Comparison of ENCODE assay signal across 1 cellular context in the genomic region with DNA sequence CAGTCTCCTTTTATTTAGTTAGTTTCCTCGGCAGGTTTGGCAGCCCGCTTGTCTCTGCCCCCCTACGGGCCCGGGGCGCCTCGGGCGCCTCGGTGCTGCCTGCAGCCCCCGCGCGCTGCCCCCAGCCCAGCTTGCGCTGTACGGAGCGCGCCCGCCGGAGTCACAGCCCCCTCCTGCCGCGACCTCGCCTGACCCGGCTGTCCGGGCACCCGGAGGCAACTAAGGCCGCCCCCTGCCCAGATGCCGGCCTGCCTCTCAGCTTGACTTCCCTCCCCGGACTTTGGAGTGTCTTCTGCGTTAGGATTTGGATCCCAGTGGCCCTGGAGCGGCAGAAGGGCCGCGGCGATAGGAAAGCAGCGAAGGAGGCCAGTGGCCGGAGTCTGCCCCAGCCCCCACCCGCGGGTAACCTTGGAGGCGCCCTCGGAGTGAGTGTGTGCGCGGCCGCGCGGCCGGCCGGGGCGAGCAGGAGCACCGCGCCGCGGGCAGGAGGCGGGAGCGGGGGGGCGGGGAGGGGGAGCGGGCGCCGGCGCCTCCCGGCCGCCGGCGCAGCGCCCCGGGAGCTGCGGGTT.
A peak's percentile ranks its signal among the peaks of the same experiment; 100 is the strongest.
TF ChIP-seq lines count a peak whose summit lies in the region.

No MANE protein-coding gene starts in this region.

TF ChIP-seq in HepG2, 621 proteins besides CTCF, POLR2A, EP300 and RAD21 (continues in another document):
- TF ChIP-seq, protein P1, sequence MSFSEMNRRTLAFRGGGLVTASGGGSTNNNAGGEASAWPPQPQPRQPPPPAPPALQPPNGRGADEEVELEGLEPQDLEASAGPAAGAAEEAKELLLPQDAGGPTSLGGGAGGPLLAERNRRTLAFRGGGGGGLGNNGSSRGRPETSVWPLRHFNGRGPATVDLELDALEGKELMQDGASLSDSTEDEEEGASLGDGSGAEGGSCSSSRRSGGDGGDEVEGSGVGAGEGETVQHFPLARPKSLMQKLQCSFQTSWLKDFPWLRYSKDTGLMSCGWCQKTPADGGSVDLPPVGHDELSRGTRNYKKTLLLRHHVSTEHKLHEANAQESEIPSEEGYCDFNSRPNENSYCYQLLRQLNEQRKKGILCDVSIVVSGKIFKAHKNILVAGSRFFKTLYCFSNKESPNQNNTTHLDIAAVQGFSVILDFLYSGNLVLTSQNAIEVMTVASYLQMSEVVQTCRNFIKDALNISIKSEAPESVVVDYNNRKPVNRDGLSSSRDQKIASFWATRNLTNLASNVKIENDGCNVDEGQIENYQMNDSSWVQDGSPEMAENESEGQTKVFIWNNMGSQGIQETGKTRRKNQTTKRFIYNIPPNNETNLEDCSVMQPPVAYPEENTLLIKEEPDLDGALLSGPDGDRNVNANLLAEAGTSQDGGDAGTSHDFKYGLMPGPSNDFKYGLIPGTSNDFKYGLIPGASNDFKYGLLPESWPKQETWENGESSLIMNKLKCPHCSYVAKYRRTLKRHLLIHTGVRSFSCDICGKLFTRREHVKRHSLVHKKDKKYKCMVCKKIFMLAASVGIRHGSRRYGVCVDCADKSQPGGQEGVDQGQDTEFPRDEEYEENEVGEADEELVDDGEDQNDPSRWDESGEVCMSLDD (CRISPR knock-in tag; IDR thresholded peaks at IDR 0.05; ENCODE audit: borderline replicate concordance) = no peak
- TF ChIP-seq YEATS4 (CRISPR knock-in tag; IDR thresholded peaks at IDR 0.05; ENCODE audit: borderline replicate concordance) (peak; percentile 46; the same call in 1 of the 2 replicates), GATA4 (IDR thresholded peaks at IDR 0.05; ENCODE audit: borderline replicate concordance, low read depth) (no peak), NR2F1 (CRISPR knock-in tag; IDR thresholded peaks at IDR 0.05) (0 out of 4 replicates have a peak, but pooled peaks of 1 of the 2 experiments have one; percentile 29), MEF2D (CRISPR knock-in tag; IDR thresholded peaks at IDR 0.05) (no peak), AGO2 (optimal IDR thresholded peaks at IDR 0.05; ENCODE audit: low read depth, low read length) (peak; percentile 86), ZNF782 (CRISPR knock-in tag; IDR thresholded peaks at IDR 0.05; ENCODE audit: borderline replicate concordance) (no peak), RFX1 (IDR thresholded peaks at IDR 0.05) (no peak), TCF7L2 (IDR thresholded peaks at IDR 0.05; ENCODE audit: low read depth, low read length) (no peak), SRSF1 (optimal IDR thresholded peaks at IDR 0.05; ENCODE audit: low read depth, low read length) (peak; percentile 60), SKI (IDR thresholded peaks at IDR 0.05; ENCODE audit: partially characterized antibody) (peak; percentile 30), NFIC (IDR thresholded peaks at IDR 0.05; ENCODE audit: low read length) (no peak), CCAR2 (optimal IDR thresholded peaks at IDR 0.05; ENCODE audit: low read depth, low read length) (no peak), ATAD3A (CRISPR knock-in tag; IDR thresholded peaks at IDR 0.05) (no peak), ZNF672 (CRISPR knock-in tag; IDR thresholded peaks at IDR 0.05) (no peak), ZFY (CRISPR knock-in tag; IDR thresholded peaks at IDR 0.05) (peak; percentile 84), ZNF615 (CRISPR knock-in tag; IDR thresholded peaks at IDR 0.05; ENCODE audit: borderline replicate concordance) (no peak), BHLHE40 (IDR thresholded peaks at IDR 0.05; ENCODE audit: low read length) (0 out of 2 replicates have a peak, but pooled peaks have one; percentile 8), ZNF331 (CRISPR knock-in tag; IDR thresholded peaks at IDR 0.05) (peak; percentile 12; the same call in 1 of the 2 replicates), CC2D1A (CRISPR knock-in tag; IDR thresholded peaks at IDR 0.05) (no peak), U2AF1 (optimal IDR thresholded peaks at IDR 0.05; ENCODE audit: low read depth, low read length) (no peak), ZBTB7A (CRISPR knock-in tag; IDR thresholded peaks at IDR 0.05) (peak; percentile 87), ZNF260 (CRISPR knock-in tag; IDR thresholded peaks at IDR 0.05; ENCODE audit: borderline replicate concordance, low read depth) (no peak), ZNF235 (CRISPR knock-in tag; IDR thresholded peaks at IDR 0.05; ENCODE audit: borderline replicate concordance) (no peak), CHD2 (IDR thresholded peaks at IDR 0.05; ENCODE audit: low read depth, low read length) (0 out of 2 replicates have a peak, but pooled peaks have one; percentile 20), HNRNPK (IDR thresholded peaks at IDR 0.05; ENCODE audit: low read depth, low read length, poor library complexity, severe bottlenecking) (no peak), PHF5A (CRISPR knock-in tag; IDR thresholded peaks at IDR 0.05; ENCODE audit: low read depth, unreplicated experiment) (no peak), NBN (conservative IDR thresholded peaks at IDR 0.05) (no peak), KDM2A (CRISPR knock-in tag; IDR thresholded peaks at IDR 0.05; ENCODE audit: borderline replicate concordance, low read depth) (peak; percentile 63; the same call in 1 of the 2 replicates), ZC3H13 (CRISPR knock-in tag; IDR thresholded peaks at IDR 0.05) (peak; percentile 25; the same call in 1 of the 2 replicates)
- TF ChIP-seq, protein P2, sequence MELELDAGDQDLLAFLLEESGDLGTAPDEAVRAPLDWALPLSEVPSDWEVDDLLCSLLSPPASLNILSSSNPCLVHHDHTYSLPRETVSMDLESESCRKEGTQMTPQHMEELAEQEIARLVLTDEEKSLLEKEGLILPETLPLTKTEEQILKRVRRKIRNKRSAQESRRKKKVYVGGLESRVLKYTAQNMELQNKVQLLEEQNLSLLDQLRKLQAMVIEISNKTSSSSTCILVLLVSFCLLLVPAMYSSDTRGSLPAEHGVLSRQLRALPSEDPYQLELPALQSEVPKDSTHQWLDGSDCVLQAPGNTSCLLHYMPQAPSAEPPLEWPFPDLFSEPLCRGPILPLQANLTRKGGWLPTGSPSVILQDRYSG (CRISPR knock-in tag; IDR thresholded peaks at IDR 0.05) = no peak
- TF ChIP-seq, protein P3, sequence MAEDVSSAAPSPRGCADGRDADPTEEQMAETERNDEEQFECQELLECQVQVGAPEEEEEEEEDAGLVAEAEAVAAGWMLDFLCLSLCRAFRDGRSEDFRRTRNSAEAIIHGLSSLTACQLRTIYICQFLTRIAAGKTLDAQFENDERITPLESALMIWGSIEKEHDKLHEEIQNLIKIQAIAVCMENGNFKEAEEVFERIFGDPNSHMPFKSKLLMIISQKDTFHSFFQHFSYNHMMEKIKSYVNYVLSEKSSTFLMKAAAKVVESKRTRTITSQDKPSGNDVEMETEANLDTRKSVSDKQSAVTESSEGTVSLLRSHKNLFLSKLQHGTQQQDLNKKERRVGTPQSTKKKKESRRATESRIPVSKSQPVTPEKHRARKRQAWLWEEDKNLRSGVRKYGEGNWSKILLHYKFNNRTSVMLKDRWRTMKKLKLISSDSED (CRISPR knock-in tag; IDR thresholded peaks at IDR 0.05) = no peak
- TF ChIP-seq, protein P4, sequence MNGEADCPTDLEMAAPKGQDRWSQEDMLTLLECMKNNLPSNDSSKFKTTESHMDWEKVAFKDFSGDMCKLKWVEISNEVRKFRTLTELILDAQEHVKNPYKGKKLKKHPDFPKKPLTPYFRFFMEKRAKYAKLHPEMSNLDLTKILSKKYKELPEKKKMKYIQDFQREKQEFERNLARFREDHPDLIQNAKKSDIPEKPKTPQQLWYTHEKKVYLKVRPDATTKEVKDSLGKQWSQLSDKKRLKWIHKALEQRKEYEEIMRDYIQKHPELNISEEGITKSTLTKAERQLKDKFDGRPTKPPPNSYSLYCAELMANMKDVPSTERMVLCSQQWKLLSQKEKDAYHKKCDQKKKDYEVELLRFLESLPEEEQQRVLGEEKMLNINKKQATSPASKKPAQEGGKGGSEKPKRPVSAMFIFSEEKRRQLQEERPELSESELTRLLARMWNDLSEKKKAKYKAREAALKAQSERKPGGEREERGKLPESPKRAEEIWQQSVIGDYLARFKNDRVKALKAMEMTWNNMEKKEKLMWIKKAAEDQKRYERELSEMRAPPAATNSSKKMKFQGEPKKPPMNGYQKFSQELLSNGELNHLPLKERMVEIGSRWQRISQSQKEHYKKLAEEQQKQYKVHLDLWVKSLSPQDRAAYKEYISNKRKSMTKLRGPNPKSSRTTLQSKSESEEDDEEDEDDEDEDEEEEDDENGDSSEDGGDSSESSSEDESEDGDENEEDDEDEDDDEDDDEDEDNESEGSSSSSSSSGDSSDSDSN (CRISPR knock-in tag; IDR thresholded peaks at IDR 0.05) = peak; percentile 85; the same call in 1 of the 2 replicates
- TF ChIP-seq, protein P5, sequence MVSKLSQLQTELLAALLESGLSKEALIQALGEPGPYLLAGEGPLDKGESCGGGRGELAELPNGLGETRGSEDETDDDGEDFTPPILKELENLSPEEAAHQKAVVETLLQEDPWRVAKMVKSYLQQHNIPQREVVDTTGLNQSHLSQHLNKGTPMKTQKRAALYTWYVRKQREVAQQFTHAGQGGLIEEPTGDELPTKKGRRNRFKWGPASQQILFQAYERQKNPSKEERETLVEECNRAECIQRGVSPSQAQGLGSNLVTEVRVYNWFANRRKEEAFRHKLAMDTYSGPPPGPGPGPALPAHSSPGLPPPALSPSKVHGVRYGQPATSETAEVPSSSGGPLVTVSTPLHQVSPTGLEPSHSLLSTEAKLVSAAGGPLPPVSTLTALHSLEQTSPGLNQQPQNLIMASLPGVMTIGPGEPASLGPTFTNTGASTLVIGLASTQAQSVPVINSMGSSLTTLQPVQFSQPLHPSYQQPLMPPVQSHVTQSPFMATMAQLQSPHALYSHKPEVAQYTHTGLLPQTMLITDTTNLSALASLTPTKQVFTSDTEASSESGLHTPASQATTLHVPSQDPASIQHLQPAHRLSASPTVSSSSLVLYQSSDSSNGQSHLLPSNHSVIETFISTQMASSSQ (IDR thresholded peaks at IDR 0.05; ENCODE audit: low read depth) = no peak
- TF ChIP-seq, protein P5 (CRISPR knock-in tag; IDR thresholded peaks at IDR 0.05; ENCODE audit: borderline replicate concordance) = no peak; the same call in 1 of the 2 replicates
- TF ChIP-seq, protein P6, sequence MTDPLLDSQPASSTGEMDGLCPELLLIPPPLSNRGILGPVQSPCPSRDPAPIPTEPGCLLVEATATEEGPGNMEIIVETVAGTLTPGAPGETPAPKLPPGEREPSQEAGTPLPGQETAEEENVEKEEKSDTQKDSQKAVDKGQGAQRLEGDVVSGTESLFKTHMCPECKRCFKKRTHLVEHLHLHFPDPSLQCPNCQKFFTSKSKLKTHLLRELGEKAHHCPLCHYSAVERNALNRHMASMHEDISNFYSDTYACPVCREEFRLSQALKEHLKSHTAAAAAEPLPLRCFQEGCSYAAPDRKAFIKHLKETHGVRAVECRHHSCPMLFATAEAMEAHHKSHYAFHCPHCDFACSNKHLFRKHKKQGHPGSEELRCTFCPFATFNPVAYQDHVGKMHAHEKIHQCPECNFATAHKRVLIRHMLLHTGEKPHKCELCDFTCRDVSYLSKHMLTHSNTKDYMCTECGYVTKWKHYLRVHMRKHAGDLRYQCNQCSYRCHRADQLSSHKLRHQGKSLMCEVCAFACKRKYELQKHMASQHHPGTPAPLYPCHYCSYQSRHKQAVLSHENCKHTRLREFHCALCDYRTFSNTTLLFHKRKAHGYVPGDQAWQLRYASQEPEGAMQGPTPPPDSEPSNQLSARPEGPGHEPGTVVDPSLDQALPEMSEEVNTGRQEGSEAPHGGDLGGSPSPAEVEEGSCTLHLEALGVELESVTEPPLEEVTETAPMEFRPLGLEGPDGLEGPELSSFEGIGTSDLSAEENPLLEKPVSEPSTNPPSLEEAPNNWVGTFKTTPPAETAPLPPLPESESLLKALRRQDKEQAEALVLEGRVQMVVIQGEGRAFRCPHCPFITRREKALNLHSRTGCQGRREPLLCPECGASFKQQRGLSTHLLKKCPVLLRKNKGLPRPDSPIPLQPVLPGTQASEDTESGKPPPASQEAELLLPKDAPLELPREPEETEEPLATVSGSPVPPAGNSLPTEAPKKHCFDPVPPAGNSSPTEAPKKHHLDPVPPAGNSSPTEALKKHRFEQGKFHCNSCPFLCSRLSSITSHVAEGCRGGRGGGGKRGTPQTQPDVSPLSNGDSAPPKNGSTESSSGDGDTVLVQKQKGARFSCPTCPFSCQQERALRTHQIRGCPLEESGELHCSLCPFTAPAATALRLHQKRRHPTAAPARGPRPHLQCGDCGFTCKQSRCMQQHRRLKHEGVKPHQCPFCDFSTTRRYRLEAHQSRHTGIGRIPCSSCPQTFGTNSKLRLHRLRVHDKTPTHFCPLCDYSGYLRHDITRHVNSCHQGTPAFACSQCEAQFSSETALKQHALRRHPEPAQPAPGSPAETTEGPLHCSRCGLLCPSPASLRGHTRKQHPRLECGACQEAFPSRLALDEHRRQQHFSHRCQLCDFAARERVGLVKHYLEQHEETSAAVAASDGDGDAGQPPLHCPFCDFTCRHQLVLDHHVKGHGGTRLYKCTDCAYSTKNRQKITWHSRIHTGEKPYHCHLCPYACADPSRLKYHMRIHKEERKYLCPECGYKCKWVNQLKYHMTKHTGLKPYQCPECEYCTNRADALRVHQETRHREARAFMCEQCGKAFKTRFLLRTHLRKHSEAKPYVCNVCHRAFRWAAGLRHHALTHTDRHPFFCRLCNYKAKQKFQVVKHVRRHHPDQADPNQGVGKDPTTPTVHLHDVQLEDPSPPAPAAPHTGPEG (CRISPR knock-in tag; IDR thresholded peaks at IDR 0.05) = no peak
- TF ChIP-seq, protein P7, sequence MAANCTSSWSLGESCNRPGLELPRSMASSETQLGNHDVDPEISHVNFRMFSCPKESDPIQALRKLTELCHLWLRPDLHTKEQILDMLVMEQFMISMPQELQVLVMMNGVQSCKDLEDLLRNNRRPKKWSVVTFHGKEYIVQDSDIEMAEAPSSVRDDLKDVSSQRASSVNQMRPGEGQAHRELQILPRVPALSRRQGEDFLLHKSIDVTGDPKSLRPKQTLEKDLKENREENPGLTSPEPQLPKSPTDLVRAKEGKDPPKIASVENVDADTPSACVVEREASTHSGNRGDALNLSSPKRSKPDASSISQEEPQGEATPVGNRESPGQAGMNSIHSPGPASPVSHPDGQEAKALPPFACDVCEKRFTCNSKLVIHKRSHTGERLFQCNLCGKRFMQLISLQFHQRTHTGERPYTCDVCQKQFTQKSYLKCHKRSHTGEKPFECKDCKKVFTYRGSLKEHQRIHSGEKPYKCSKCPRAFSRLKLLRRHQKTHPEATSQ (CRISPR knock-in tag; IDR thresholded peaks at IDR 0.05; ENCODE audit: borderline replicate concordance) = 0 out of 2 replicates have a peak, but pooled peaks have one; percentile 62
- TF ChIP-seq, protein P8, sequence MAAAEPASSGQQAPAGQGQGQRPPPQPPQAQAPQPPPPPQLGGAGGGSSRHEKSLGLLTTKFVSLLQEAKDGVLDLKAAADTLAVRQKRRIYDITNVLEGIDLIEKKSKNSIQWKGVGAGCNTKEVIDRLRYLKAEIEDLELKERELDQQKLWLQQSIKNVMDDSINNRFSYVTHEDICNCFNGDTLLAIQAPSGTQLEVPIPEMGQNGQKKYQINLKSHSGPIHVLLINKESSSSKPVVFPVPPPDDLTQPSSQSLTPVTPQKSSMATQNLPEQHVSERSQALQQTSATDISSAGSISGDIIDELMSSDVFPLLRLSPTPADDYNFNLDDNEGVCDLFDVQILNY (CRISPR knock-in tag; conservative IDR thresholded peaks at IDR 0.05) = no peak; the same call in 1 of the 2 replicates
